In genomic region chr12:64756371-64756770, GRCh38 we compare ENCODE assay signal across 10 cellular contexts. TPM values are rescaled to one million over a fixed set of nuclear protein-coding genes. Genes with fewer than 3 reads are reported as not detected.
DNase-seq lines count a peak whose midpoint lies in the region; ATAC-seq and TF ChIP-seq lines count a peak whose summit lies in the region.
"Had no signal": no experiment of that assay in that cellular context is flagged by ENCODE, and none has a peak within 500 bp of the region (broad histone marks: within the 10 kb centered on the region; RNA-seq: fewer than 3 reads in every experiment).

No MANE protein-coding gene starts in this region.

- H3K9ac ChIP-seq in Karpas-422 (ENCODE audit: low read length), result no peak overlapping the region

- peaks cover 51% of the 10 kb centered on the region for H3K4me1 ChIP-seq in CD4-positive, alpha-beta memory T cell (ENCODE audit: insufficient read depth, low read length)
- H3K4me1 ChIP-seq in Peyer's patch (peaks cover 0 to 29% (median 0%) of the 10 kb centered on the region in 4 donors), Karpas-422 (ENCODE audit: low read length) (peaks cover 35% of the 10 kb centered on the region)

- no peak for DNase-seq in CD4-positive, alpha-beta memory T cell
- peak; percentile 8 for DNase-seq in MV-4-11 (lab: John Stamatoyannopoulos, UW)
- DNase-seq in Peyer's patch, result no peak
- DNase-seq in ureter (ENCODE audit: low spot score), result no peak
- DNase-seq in Karpas-422, result no peak
- DNase-seq: brain microvascular endothelial cell, Right ventricle myocardium superior had no signal

- peaks cover 59% of the 10 kb centered on the region for H3K79me2 ChIP-seq in Karpas-422 (ENCODE audit: low read length)

- no peak for TF ChIP-seq CTCF in Peyer's patch (IDR thresholded peaks at IDR 0.05)

- intact Hi-C loops in CD4-positive, alpha-beta memory T cell (cut with micrococcal nuclease), result loop anchor here (5.0 kb wide), 1 partner anchor 304 kb away; the partner anchor contains the start of gene TBK1

- H3K4me2 ChIP-seq in Karpas-422 (ENCODE audit: low read depth, low read length, poor library complexity, severe bottlenecking), result no peak overlapping the region

- H4K20me1 ChIP-seq in Karpas-422 (ENCODE audit: insufficient read depth, low read depth, low read length), result no peaks in the 10 kb centered on the region

- no peaks in the 10 kb centered on the region for H3K36me3 ChIP-seq in CD4-positive, alpha-beta memory T cell (ENCODE audit: insufficient read depth, low read length)
- H3K36me3 ChIP-seq in Peyer's patch, result peaks cover 0 to 7% (median 0%) of the 10 kb centered on the region in 3 donors
- peaks cover 2% of the 10 kb centered on the region; the same call in 1 of the 2 replicates for H3K36me3 ChIP-seq in Karpas-422 (ENCODE audit: insufficient read depth, low read length)
- H3K36me3 ChIP-seq: brain microvascular endothelial cell had no signal

- no peak overlapping the region for H2AFZ ChIP-seq in Karpas-422 (ENCODE audit: low read length)

- H3K4me3 ChIP-seq in CD4-positive, alpha-beta memory T cell (ENCODE audit: low read length in 2 of 2), result no peak overlapping the region
- H3K4me3 ChIP-seq in Peyer's patch (no peak overlapping the region), Karpas-422 (ENCODE audit: low read length) (no peak overlapping the region)

- CTCF ChIA-PET in CD4-positive, alpha-beta memory T cell (lab: Charles Lee; ENCODE audit: partially characterized antibody), result interaction anchor here (1.0 kb wide), 1 partner anchor 19 kb away, joined by 3 read pairs; no protein-coding TSS in a partner anchor

- no peaks in the 10 kb centered on the region for H3K9me3 Mint-ChIP-seq in CD4-positive, alpha-beta memory T cell

- H3K4me1 Mint-ChIP-seq in CD4-positive, alpha-beta memory T cell, result peaks cover 41 to 69% (median 54%) of the 10 kb centered on the region in 4 donors

- no peak for TF ChIP-seq POLR2A in Peyer's patch (IDR thresholded peaks at IDR 0.05)

- no peaks in the 10 kb centered on the region for H3K9me2 ChIP-seq in Karpas-422 (replicated peaks; ENCODE audit: insufficient read depth, low read length)

- no peaks in the 10 kb centered on the region for H3K9me3 ChIP-seq in CD4-positive, alpha-beta memory T cell (ENCODE audit: control insufficient read depth in 1 of 2, low read length in 2 of 2)
- no peaks in the 10 kb centered on the region for H3K9me3 ChIP-seq in Peyer's patch
- no peaks in the 10 kb centered on the region for H3K9me3 ChIP-seq in Karpas-422 (ENCODE audit: low read length)

- H3K4me3 Mint-ChIP-seq in CD4-positive, alpha-beta memory T cell, result peak overlapping the region in 1 of 8 donors; percentile 17

- no peak overlapping the region for H3K27ac ChIP-seq in CD4-positive, alpha-beta memory T cell (ENCODE audit: low read depth, low read length)
- H3K27ac ChIP-seq in Peyer's patch (no peak overlapping the region), Karpas-422 (ENCODE audit: low read length) (no peak overlapping the region)
- H3K27ac ChIP-seq: brain microvascular endothelial cell had no signal

- H3K27me3 ChIP-seq in CD4-positive, alpha-beta memory T cell (ENCODE audit: insufficient read depth, low read length), result no peaks in the 10 kb centered on the region
- H3K27me3 ChIP-seq in Peyer's patch (no peaks in the 10 kb centered on the region), Karpas-422 (ENCODE audit: low read length) (no peaks in the 10 kb centered on the region)
- H3K27me3 ChIP-seq: brain microvascular endothelial cell had no signal

- peak overlapping the region in 5 of 7 donors; percentile 0 to 93 (median 48) for H3K27ac Mint-ChIP-seq in CD4-positive, alpha-beta memory T cell

- ATAC-seq in GM18870 (IDR thresholded peaks at IDR 0.05; ENCODE audit: unreplicated experiment) (peak; percentile 46), HG02852 (IDR thresholded peaks at IDR 0.05; ENCODE audit: unreplicated experiment) (peak; percentile 40), GM21447 (IDR thresholded peaks at IDR 0.05; ENCODE audit: unreplicated experiment) (no peak)

- H3K27me3 Mint-ChIP-seq in CD4-positive, alpha-beta memory T cell, result no peaks in the 10 kb centered on the region

- peaks cover 10 to 24% of the 10 kb centered on the region in 2 donors for H3K36me3 Mint-ChIP-seq in CD4-positive, alpha-beta memory T cell

- POLR2A ChIA-PET in CD4-positive, alpha-beta memory T cell (lab: Charles Lee; ENCODE audit: partially characterized antibody), result interaction anchor here (1.6 kb wide), 1 partner anchor 12 kb away, joined by 4 read pairs; no protein-coding TSS in a partner anchor

RNA-seq across cellular contexts. Expression of gene GNS, which starts 2.8 kb away (rescaled TPM):
- 10 to 100 TPM; 34.2 to 35.0 TPM for total RNA-seq in CD4-positive, alpha-beta memory T cell
- polyA plus RNA-seq in CD4-positive, alpha-beta memory T cell, result 10 to 100 TPM; 36.8 to 77.0 TPM
- total RNA-seq in Peyer's patch, result 100 to 1,000 TPM in 2 of 4 donors, 10 to 100 TPM in 2; 19.8 to 146 (median 102) TPM
- total RNA-seq in ureter, result 137 TPM
- total RNA-seq in Karpas-422 (2014; rRNA removed; shearing (Covaris generic); ENCODE audit: low replicate concordance), result 25.2 and 49.5 TPM in 2 replicates
